ENCODE assay signal across 18 cellular contexts in genomic region chr1:99456536-99456935, GRCh38.
A peak's percentile ranks its signal among the peaks of the same experiment; 100 is the strongest.
DNase-seq lines count a peak whose midpoint lies in the region; ATAC-seq and TF ChIP-seq lines count a peak whose summit lies in the region.
"Had no signal": no experiment of that assay in that cellular context is flagged by ENCODE, and none has a peak within 500 bp of the region (broad histone marks: within the 10 kb centered on the region; RNA-seq: fewer than 3 reads in every experiment).

No MANE protein-coding gene starts in this region.

- no peak overlapping the region for H3K27ac Mint-ChIP-seq in immature natural killer cell
- H3K27ac Mint-ChIP-seq: activated T-helper 2 cell treated with anti-CD3 and anti-CD28 coated beads, Interferon-gamma antibody, Interleukin-2, Interleukin-4, amounts not matched to agents 10 μg/mL and 5 μg/mL and 100 μg/mL, durations not matched to agents 14 hours and 24 hours and 36 hours; naive thymus-derived CD4-positive, alpha-beta T cell had no signal

- in situ Hi-C loops in Caki2 (cut with HindIII; ENCODE audit: low pct_unique_long_range_greater_than_20kb, low sequenced_read_pairs), result no loop called here
- in situ Hi-C loops in astrocyte of the spinal cord (cut with HindIII; ENCODE audit: low sequenced_read_pairs), result no loop called here

- intact Hi-C loops in Right ventricle myocardium inferior (cut with DNase I), result no loop called here

- no peak overlapping the region for H3K4me3 ChIP-seq in LNCaP clone FGC (ENCODE audit: low read depth, low read length)
- no peak overlapping the region for H3K4me3 ChIP-seq in astrocyte of the spinal cord (ENCODE audit: low read depth, low read length)
- H3K4me3 ChIP-seq: dorsolateral prefrontal cortex, prostate gland, stomach, uterus had no signal

- no peaks in the 10 kb centered on the region for H3K36me3 Mint-ChIP-seq in immature natural killer cell
- H3K36me3 Mint-ChIP-seq: naive thymus-derived CD4-positive, alpha-beta T cell had no signal

- DNase-seq in Caki2 (ENCODE audit: low read depth) (peak; percentile 14), LNCaP clone FGC (ENCODE audit: low read depth) (peak; percentile 59), astrocyte of the spinal cord (ENCODE audit: low read depth, low spot score) (peak; percentile 10), kidney glomerular epithelial cell (lab: John Stamatoyannopoulos, UW) (peak; percentile 93), immature natural killer cell (no peak), OCI-M1 (lab: John Stamatoyannopoulos, UW) (no peak), Right ventricle myocardium inferior (ENCODE audit: missing footprints) (no peak)
- DNase-seq in stimulated activated CD4-positive, alpha-beta T cell treated with anti-CD3 and anti-CD28 coated beads, Interleukin-2, amount 100 ng/mL, for 48 hours, result no peak
- DNase-seq: COR-L47; Kasumi-1; naive thymus-derived CD4-positive, alpha-beta T cell; NCI-H510A; stomach; uterus; WERI-Rb-1 had no signal

- H3K4me3 Mint-ChIP-seq in immature natural killer cell, result no peak overlapping the region
- H3K4me3 Mint-ChIP-seq: naive thymus-derived CD4-positive, alpha-beta T cell had no signal

- peaks cover 0 to 6% (median 1%) of the 10 kb centered on the region in 6 donors for H3K9me3 Mint-ChIP-seq in immature natural killer cell
- H3K9me3 Mint-ChIP-seq: activated T-helper 2 cell treated with anti-CD3 and anti-CD28 coated beads, Interferon-gamma antibody, Interleukin-2, Interleukin-4, amounts not matched to agents 10 μg/mL and 5 μg/mL and 100 μg/mL, durations not matched to agents 14 hours and 24 hours and 36 hours; naive thymus-derived CD4-positive, alpha-beta T cell had no signal

- peaks cover 2 to 6% (median 2%) of the 10 kb centered on the region in 3 donors for H3K27me3 Mint-ChIP-seq in immature natural killer cell (ENCODE audit: low read depth in 3 of 3)

- no peaks in the 10 kb centered on the region for H3K4me1 Mint-ChIP-seq in immature natural killer cell
- H3K4me1 Mint-ChIP-seq: naive thymus-derived CD4-positive, alpha-beta T cell had no signal

- TF ChIP-seq CTCF in LNCaP clone FGC (IDR thresholded peaks at IDR 0.05; ENCODE audit: control insufficient read depth, extremely low read depth, insufficient read depth) (no peak), astrocyte of the spinal cord (IDR thresholded peaks at IDR 0.05; ENCODE audit: low read depth, low read length) (no peak)

- ATAC-seq in Right ventricle myocardium inferior, result no peak
- ATAC-seq: naive thymus-derived CD4-positive, alpha-beta T cell had no signal

Comparison
In these comparisons a context has a peak if more than half of its experiments do, and no peak if none do; other contexts are left out.
1. DNase-seq: peak in Caki2 (single experiment), LNCaP clone FGC (single experiment), astrocyte of the spinal cord (single experiment) and kidney glomerular epithelial cell (single experiment); none in stimulated activated CD4-positive, alpha-beta T cell treated with anti-CD3 and anti-CD28 coated beads, Interleukin-2, amount 100 ng/mL, for 48 hours (0 of 2), immature natural killer cell (0 of 3), OCI-M1 (single experiment) and Right ventricle myocardium inferior (single experiment).